Comparison of ENCODE assay signal across 1 cellular context in genomic region chr1:178749581-178750166, GRCh38.
TF ChIP-seq lines count a peak whose summit lies in the region.

No MANE protein-coding gene starts in this region.

TF ChIP-seq in HEK293, 187 proteins besides CTCF, POLR2A, EP300 and RAD21 (continued from another document):
- TF ChIP-seq ZNF157 (tag by site-specific recombination; IDR thresholded peaks at IDR 0.05) (no peak), SCRT1 (tag by site-specific recombination; IDR thresholded peaks at IDR 0.05; ENCODE audit: borderline replicate concordance) (peak; percentile 80; the same call in 1 of the 2 replicates)
